3 cellular contexts compared by ENCODE assay signal in genomic region chr12:131327521-131328488, GRCh38.
TF ChIP-seq lines count a peak whose summit lies in the region.

No MANE protein-coding gene starts in this region.

TF ChIP-seq in SK-N-SH, 30 proteins besides CTCF, POLR2A, EP300 and RAD21 (continued from another document):
- TF ChIP-seq, protein P1, sequence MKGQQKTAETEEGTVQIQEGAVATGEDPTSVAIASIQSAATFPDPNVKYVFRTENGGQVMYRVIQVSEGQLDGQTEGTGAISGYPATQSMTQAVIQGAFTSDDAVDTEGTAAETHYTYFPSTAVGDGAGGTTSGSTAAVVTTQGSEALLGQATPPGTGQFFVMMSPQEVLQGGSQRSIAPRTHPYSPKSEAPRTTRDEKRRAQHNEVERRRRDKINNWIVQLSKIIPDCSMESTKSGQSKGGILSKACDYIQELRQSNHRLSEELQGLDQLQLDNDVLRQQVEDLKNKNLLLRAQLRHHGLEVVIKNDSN (IDR thresholded peaks at IDR 0.05; ENCODE audit: borderline replicate concordance, low read depth) = no peak
- TF ChIP-seq FOXJ3 (CRISPR knock-in tag; IDR thresholded peaks at IDR 0.05) (no peak), JUND (IDR thresholded peaks at IDR 0.05) (no peak), NRF1 (IDR thresholded peaks at IDR 0.05; ENCODE audit: low read depth, low read length) (no peak), GATA2 (CRISPR knock-in tag; IDR thresholded peaks at IDR 0.05) (no peak), SMC3 (IDR thresholded peaks at IDR 0.05; ENCODE audit: low read depth, low read length) (no peak)

TF ChIP-seq in SK-N-SH treated with all-trans-retinoic acid at 6 μM for 48 hours, 23 proteins besides CTCF, POLR2A, EP300 and RAD21 (continued from another document):
- no peak for TF ChIP-seq PATZ1 (CRISPR knock-in tag; IDR thresholded peaks at IDR 0.05; ENCODE audit: borderline replicate concordance)
- TF ChIP-seq CREB5 (CRISPR knock-in tag; IDR thresholded peaks at IDR 0.05; ENCODE audit: low read depth) = no peak
- no peak for TF ChIP-seq PPARA (CRISPR knock-in tag; IDR thresholded peaks at IDR 0.05; ENCODE audit: borderline replicate concordance)
- TF ChIP-seq SNAI2 (CRISPR knock-in tag; IDR thresholded peaks at IDR 0.05) = no peak
- no peak for TF ChIP-seq ISL1 (CRISPR knock-in tag; IDR thresholded peaks at IDR 0.05)
- no peak for TF ChIP-seq TCF4 (CRISPR knock-in tag; IDR thresholded peaks at IDR 0.05; ENCODE audit: borderline replicate concordance)
- no peak for TF ChIP-seq GLIS3 (CRISPR knock-in tag; IDR thresholded peaks at IDR 0.05)
- TF ChIP-seq RARB (CRISPR knock-in tag; IDR thresholded peaks at IDR 0.05) = no peak
- TF ChIP-seq TSHZ2 (CRISPR knock-in tag; IDR thresholded peaks at IDR 0.05) = no peak
- no peak for TF ChIP-seq BACH2 (CRISPR knock-in tag; IDR thresholded peaks at IDR 0.05; ENCODE audit: borderline replicate concordance)
- no peak for TF ChIP-seq CSRNP3 (CRISPR knock-in tag; IDR thresholded peaks at IDR 0.05)

TF ChIP-seq in GM12878, 131 proteins besides CTCF, POLR2A, EP300 and RAD21 (continued from another document):
- TF ChIP-seq, protein P2, sequence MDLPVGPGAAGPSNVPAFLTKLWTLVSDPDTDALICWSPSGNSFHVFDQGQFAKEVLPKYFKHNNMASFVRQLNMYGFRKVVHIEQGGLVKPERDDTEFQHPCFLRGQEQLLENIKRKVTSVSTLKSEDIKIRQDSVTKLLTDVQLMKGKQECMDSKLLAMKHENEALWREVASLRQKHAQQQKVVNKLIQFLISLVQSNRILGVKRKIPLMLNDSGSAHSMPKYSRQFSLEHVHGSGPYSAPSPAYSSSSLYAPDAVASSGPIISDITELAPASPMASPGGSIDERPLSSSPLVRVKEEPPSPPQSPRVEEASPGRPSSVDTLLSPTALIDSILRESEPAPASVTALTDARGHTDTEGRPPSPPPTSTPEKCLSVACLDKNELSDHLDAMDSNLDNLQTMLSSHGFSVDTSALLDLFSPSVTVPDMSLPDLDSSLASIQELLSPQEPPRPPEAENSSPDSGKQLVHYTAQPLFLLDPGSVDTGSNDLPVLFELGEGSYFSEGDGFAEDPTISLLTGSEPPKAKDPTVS (IDR thresholded peaks at IDR 0.05; ENCODE audit: low read depth, low read length) = no peak
- TF ChIP-seq TAF1 (IDR thresholded peaks at IDR 0.05; ENCODE audit: borderline replicate concordance, low read depth, low read length) (no peak), KDM1A (IDR thresholded peaks at IDR 0.05; ENCODE audit: borderline replicate concordance) (no peak), CHD1 (IDR thresholded peaks at IDR 0.05; ENCODE audit: low read depth, low read length) (no peak), KAT2A (conservative IDR thresholded peaks at IDR 0.05; ENCODE audit: control insufficient read depth, low read depth, low read length) (no peak), RBBP5 (conservative IDR thresholded peaks at IDR 0.05) (no peak), CBX3 (IDR thresholded peaks at IDR 0.05; ENCODE audit: borderline replicate concordance, low read depth) (no peak), EED (IDR thresholded peaks at IDR 0.05; ENCODE audit: low read depth) (no peak), WRNIP1 (IDR thresholded peaks at IDR 0.05; ENCODE audit: borderline replicate concordance, low read depth, low read length) (no peak), JUNB (IDR thresholded peaks at IDR 0.05) (no peak), ELK1 (IDR thresholded peaks at IDR 0.05; ENCODE audit: low read depth, low read length) (no peak), NFIC (IDR thresholded peaks at IDR 0.05; ENCODE audit: low read depth, low read length) (no peak), ZNF274 (IDR thresholded peaks at IDR 0.05; ENCODE audit: insufficient read depth, insufficient read length) (no peak)
- TF ChIP-seq, protein P1 (IDR thresholded peaks at IDR 0.05; ENCODE audit: borderline replicate concordance, extremely low read length, insufficient read depth, low read depth, low read length) = no peak
TF ChIP-seq in GM12878: peak in this region for 0.
